ENCODE assay signal across 21 cellular contexts in genomic region chr20:13342469-13343242, GRCh38.
DNase-seq lines count a peak whose midpoint lies in the region; ATAC-seq and TF ChIP-seq lines count a peak whose summit lies in the region.
"Had no signal": no experiment of that assay in that cellular context is flagged by ENCODE, and none has a peak within 500 bp of the region (broad histone marks: within the 10 kb centered on the region; RNA-seq: fewer than 3 reads in every experiment).

No MANE protein-coding gene starts in this region.

- TF ChIP-seq CTCF in chondrocyte (IDR thresholded peaks at IDR 0.05), result no peak
- no peak for TF ChIP-seq CTCF in lung (IDR thresholded peaks at IDR 0.05; ENCODE audit: control extremely low read depth, extremely low read depth)
- no peak for TF ChIP-seq CTCF in adrenal gland (IDR thresholded peaks at IDR 0.05)

- ATAC-seq in lung (ENCODE audit: insufficient read depth, low FRiP score), result peak; percentile 82
- no peak for ATAC-seq in HG03159 (IDR thresholded peaks at IDR 0.05; ENCODE audit: unreplicated experiment)
- ATAC-seq in stimulated activated naive CD8-positive, alpha-beta T cell treated with anti-CD3 and anti-CD28 coated beads, Interleukin-15, Interleukin-2, amounts not matched to agents 100 U/mL and 50 U/mL, for 24 hours, result no peak

- H3K27ac Mint-ChIP-seq in chondrocyte (ENCODE audit: unreplicated experiment), result peak overlapping the region; percentile 45
- H3K27ac Mint-ChIP-seq: activated CD8-positive, alpha-beta T cell treated with anti-CD3 and anti-CD28 coated beads for 36 hours; activated T-cell treated with anti-CD3 and anti-CD28 coated beads, Interleukin-2, amount 50 U/mL, for 24 hours had no signal

- H3K9me3 ChIP-seq in lung (ENCODE audit: control insufficient read depth in 2 of 2, insufficient read depth in 1 of 2, low read length in 1 of 2) (no peaks in the 10 kb centered on the region), adrenal gland (replicated peaks in 1 of 3) (no peaks in the 10 kb centered on the region)
- H3K9me3 ChIP-seq: esophagus squamous epithelium, right atrium auricular region, testis had no signal

- H3K4me1 ChIP-seq in lung (ENCODE audit: control insufficient read depth in 2 of 2, insufficient read depth in 2 of 2, low read length in 2 of 2), result peaks cover 0 to 3% of the 10 kb centered on the region in 2 donors
- no peaks in the 10 kb centered on the region for H3K4me1 ChIP-seq in adrenal gland (replicated peaks in 1 of 2)
- H3K4me1 ChIP-seq: esophagus squamous epithelium, right atrium auricular region, testis had no signal

- H3K36me3 ChIP-seq in lung (ENCODE audit: control insufficient read depth in 2 of 2, insufficient read depth in 2 of 2, low read length in 2 of 2), result no peaks in the 10 kb centered on the region
- H3K36me3 ChIP-seq in adrenal gland (replicated peaks in 1 of 2), result no peaks in the 10 kb centered on the region
- H3K36me3 ChIP-seq: esophagus squamous epithelium, right atrium auricular region had no signal

- no peaks in the 10 kb centered on the region for H3K27me3 ChIP-seq in lung (ENCODE audit: control insufficient read depth, insufficient read depth)
- H3K27me3 ChIP-seq in adrenal gland, result no peaks in the 10 kb centered on the region
- H3K27me3 ChIP-seq: esophagus squamous epithelium, right atrium auricular region, testis had no signal

- peak overlapping the region in 1 of 2 donors; percentile 86 for H3K27ac ChIP-seq in lung (ENCODE audit: low read depth in 1 of 2, low read length in 1 of 2)
- no peak overlapping the region for H3K27ac ChIP-seq in adrenal gland
- H3K27ac ChIP-seq: right atrium auricular region, testis had no signal

- H3K4me1 Mint-ChIP-seq in chondrocyte (ENCODE audit: low read depth), result peaks cover 34% of the 10 kb centered on the region

- no peaks in the 10 kb centered on the region for H3K9me3 Mint-ChIP-seq in chondrocyte (ENCODE audit: low read depth)
- H3K9me3 Mint-ChIP-seq: activated CD8-positive, alpha-beta T cell treated with anti-CD3 and anti-CD28 coated beads for 36 hours; activated T-cell treated with anti-CD3 and anti-CD28 coated beads, Interleukin-2, amount 50 U/mL, for 24 hours had no signal

- intact Hi-C loops in adrenal gland (cut with DNase I), result no loop called here

- H3K36me3 Mint-ChIP-seq in chondrocyte (ENCODE audit: low read depth), result no peaks in the 10 kb centered on the region

- peak; percentile 68 for DNase-seq in GM03348 (ENCODE audit: low spot score)
- no peak for DNase-seq in chondrocyte (ENCODE audit: low spot score)
- peak; percentile 81 for DNase-seq in lung (ENCODE audit: low spot score)
- DNase-seq in ureter (ENCODE audit: low spot score), result peak; percentile 57
- DNase-seq in adrenal gland, result no peak
- no peak for DNase-seq in stimulated activated naive CD8-positive, alpha-beta T cell treated with anti-CD3 and anti-CD28 coated beads, Interleukin-15, Interleukin-2, amounts not matched to agents 100 U/mL and 50 U/mL, for 24 hours
- DNase-seq: activated CD4-positive, CD25-positive, alpha-beta regulatory T cell; activated naive CD4-positive, alpha-beta T cell treated with Interleukin-2 at 50 U/mL for 16 hours; activated T-cell treated with anti-CD3 and anti-CD28 coated beads, Interleukin-2, amount 50 U/mL, for 24 hours; aorta; cerebellar nuclear complex; effector CD8-positive, alpha-beta T cell; esophagus squamous epithelium; NCI-H146; NCI-H2171 treated with DMSO at 0.1 percent for 48 hours; NCI-H526 treated with DMSO at 0.1 percent for 48 hours; T-helper 9 cell; testis had no signal

- no peak overlapping the region for H3K4me3 Mint-ChIP-seq in chondrocyte (ENCODE audit: unreplicated experiment)
- H3K4me3 Mint-ChIP-seq: activated CD8-positive, alpha-beta T cell treated with anti-CD3 and anti-CD28 coated beads for 36 hours; activated T-cell treated with anti-CD3 and anti-CD28 coated beads, Interleukin-2, amount 50 U/mL, for 24 hours had no signal

- WGBS in lung, 2 donors, result 59 to 80% methylated on average over 12 of the region's 12 CpGs
- 83 to 93% (median 85%) methylated on average over 11 to 12 of the region's 12 CpGs for WGBS in adrenal gland, 4 donors

- H3K27me3 Mint-ChIP-seq in chondrocyte (ENCODE audit: low read depth), result no peaks in the 10 kb centered on the region

- H3K4me3 ChIP-seq in lung, result no peak overlapping the region
- H3K4me3 ChIP-seq in adrenal gland, result no peak overlapping the region
- H3K4me3 ChIP-seq: esophagus squamous epithelium, right atrium auricular region, testis had no signal

- no peak for TF ChIP-seq POLR2A in adrenal gland (IDR thresholded peaks at IDR 0.05)

Comparison
In these comparisons a context has a peak if more than half of its experiments do, and no peak if none do; other contexts are left out.
1. DNase-seq: peak in GM03348 (single experiment), lung (single experiment) and ureter (single experiment); none in chondrocyte (single experiment), adrenal gland (0 of 7) and stimulated activated naive CD8-positive, alpha-beta T cell treated with anti-CD3 and anti-CD28 coated beads, Interleukin-15, Interleukin-2, amounts not matched to agents 100 U/mL and 50 U/mL, for 24 hours (single experiment).